In genomic region chr3:151087648-151088047, GRCh38 we compare ENCODE assay signal across 10 cellular contexts. TPM values are rescaled to one million over a fixed set of nuclear protein-coding genes. Genes with fewer than 3 reads are reported as not detected.
DNase-seq lines count a peak whose midpoint lies in the region; ATAC-seq and TF ChIP-seq lines count a peak whose summit lies in the region.
"Had no signal": no experiment of that assay in that cellular context is flagged by ENCODE, and none has a peak within 500 bp of the region (broad histone marks: within the 10 kb centered on the region; RNA-seq: fewer than 3 reads in every experiment).

No MANE protein-coding gene starts in this region.

- peaks cover 35% of the 10 kb centered on the region for H3K27me3 Mint-ChIP-seq in activated CD4-positive, alpha-beta T cell treated with anti-CD3 and anti-CD28 coated beads for 36 hours

- no peak for TF ChIP-seq POLR2A in sigmoid colon (IDR thresholded peaks at IDR 0.05)

- H3K27me3 ChIP-seq in parathyroid adenoma (ENCODE audit: control insufficient read depth, insufficient read depth, low read length) (no peaks in the 10 kb centered on the region), sigmoid colon (peaks cover 0 to 11% (median 0%) of the 10 kb centered on the region in 3 donors)

- POLR2A ChIA-PET in activated CD4-positive, alpha-beta T cell treated with anti-CD3 and anti-CD28 coated beads for 36 hours (lab: Charles Lee) = no interaction called here

- WGBS in sigmoid colon, 2 donors = 83 to 87% methylated on average over 2 of the region's 2 CpGs

- H3K4me3 Mint-ChIP-seq in activated CD4-positive, alpha-beta T cell treated with anti-CD3 and anti-CD28 coated beads for 36 hours = peak overlapping the region; percentile 77

- H3K27ac Mint-ChIP-seq in activated CD4-positive, alpha-beta T cell treated with anti-CD3 and anti-CD28 coated beads for 36 hours = no peak overlapping the region

- TF ChIP-seq CTCF in parathyroid adenoma (IDR thresholded peaks at IDR 0.05) (no peak), sigmoid colon (IDR thresholded peaks at IDR 0.05) (no peak)

- H3K4me1 Mint-ChIP-seq in activated CD4-positive, alpha-beta T cell treated with anti-CD3 and anti-CD28 coated beads for 36 hours = peaks cover 10% of the 10 kb centered on the region

- H2AFZ ChIP-seq in parathyroid adenoma = peak overlapping the region; percentile 75

- no peaks in the 10 kb centered on the region for H3K79me2 ChIP-seq in parathyroid adenoma

- H3K9me3 Mint-ChIP-seq in activated CD4-positive, alpha-beta T cell treated with anti-CD3 and anti-CD28 coated beads for 36 hours (ENCODE audit: low read depth) = no peaks in the 10 kb centered on the region

- H3K4me1 ChIP-seq in parathyroid adenoma (no peaks in the 10 kb centered on the region), sigmoid colon (peaks cover 0 to 26% (median 15%) of the 10 kb centered on the region in 4 donors)

- H3K4me3 ChIP-seq in parathyroid adenoma (ENCODE audit: low read depth, low read length) = no peak overlapping the region
- H3K4me3 ChIP-seq in sigmoid colon = peak overlapping the region in 1 of 4 donors; percentile 67

- CTCF ChIA-PET in activated CD4-positive, alpha-beta T cell treated with anti-CD3 and anti-CD28 coated beads for 36 hours (lab: Charles Lee) = interaction anchor here (0.7 to 1.7 kb wide), 8 partner anchors 21 to 206 kb away, joined by 3 to 4 read pairs (median 3); no protein-coding TSS in a partner anchor

- no peak overlapping the region for H3K9ac ChIP-seq in parathyroid adenoma

- no peaks in the 10 kb centered on the region for H3K36me3 ChIP-seq in parathyroid adenoma (ENCODE audit: control insufficient read depth, insufficient read depth, low read length)
- H3K36me3 ChIP-seq in sigmoid colon = no peaks in the 10 kb centered on the region

- H3K9me3 ChIP-seq in parathyroid adenoma (ENCODE audit: control insufficient read depth, low read length) (no peaks in the 10 kb centered on the region), sigmoid colon (no peaks in the 10 kb centered on the region)

- TF ChIP-seq EP300 in sigmoid colon (IDR thresholded peaks at IDR 0.05) = no peak

- intact Hi-C loops in activated CD4-positive, alpha-beta T cell treated with anti-CD3 and anti-CD28 coated beads for 36 hours (cut with DNase I, micrococcal nuclease) = loop anchor here (2.0 to 5.0 kb wide), 5 partner anchors 47 to 365 kb away; no protein-coding TSS in a partner anchor
- intact Hi-C loops in sigmoid colon (cut with DNase I) = no loop called here

- H3K27ac ChIP-seq in parathyroid adenoma = no peak overlapping the region
- no peak overlapping the region for H3K27ac ChIP-seq in sigmoid colon

- ATAC-seq in activated CD4-positive, alpha-beta T cell treated with anti-CD3 and anti-CD28 coated beads for 36 hours = no peak

- no peak for DNase-seq in activated CD4-positive, alpha-beta T cell treated with anti-CD3 and anti-CD28 coated beads for 36 hours
- DNase-seq in activated CD4-positive, alpha-beta T cell treated with anti-CD3 and anti-CD28 coated beads for 48 hours = no peak
- DNase-seq in NCI-H2081 (lab: John Stamatoyannopoulos, UW) (peak; percentile 60 to 80), ecto neural progenitor cell (ENCODE audit: low spot score) (peak; percentile 26), sigmoid colon (no peak), inferior parietal cortex (ENCODE audit: extremely low spot score) (no peak), mesenteric fat pad (ENCODE audit: low spot score) (no peak)
- DNase-seq: NCI-H2029 treated with DMSO at 0.1 percent for 48 hours, SW 1271 had no signal

- H3K4me2 ChIP-seq in parathyroid adenoma (ENCODE audit: low read length) = no peak overlapping the region

- no peaks in the 10 kb centered on the region for H3K36me3 Mint-ChIP-seq in activated CD4-positive, alpha-beta T cell treated with anti-CD3 and anti-CD28 coated beads for 36 hours (ENCODE audit: low read depth)

RNA-seq across cellular contexts. Expression of gene MED12L, which starts 2.2 kb away (rescaled TPM):
- total RNA-seq in activated CD4-positive, alpha-beta T cell treated with anti-CD3 and anti-CD28 coated beads for 36 hours = 1 to 10 TPM; 2.4 to 3.0 TPM
- under 1 TPM; 0.16 to 0.71 (median 0.48) TPM for total RNA-seq in sigmoid colon
- polyA plus RNA-seq in sigmoid colon = under 1 TPM in 1 of 3 donors, not detected in 2; 0.19 TPM
- total RNA-seq in mesenteric fat pad = 0.48 TPM

Comparison
In these comparisons a context has a peak if more than half of its experiments do, and no peak if none do; other contexts are left out.
1. DNase-seq: peak in NCI-H2081 (2 of 2) and ecto neural progenitor cell (single experiment); none in activated CD4-positive, alpha-beta T cell treated with anti-CD3 and anti-CD28 coated beads for 36 hours (single experiment), activated CD4-positive, alpha-beta T cell treated with anti-CD3 and anti-CD28 coated beads for 48 hours (single experiment), sigmoid colon (single experiment), inferior parietal cortex (single experiment) and mesenteric fat pad (single experiment).